19 cellular contexts compared by ENCODE assay signal in the genomic region with DNA sequence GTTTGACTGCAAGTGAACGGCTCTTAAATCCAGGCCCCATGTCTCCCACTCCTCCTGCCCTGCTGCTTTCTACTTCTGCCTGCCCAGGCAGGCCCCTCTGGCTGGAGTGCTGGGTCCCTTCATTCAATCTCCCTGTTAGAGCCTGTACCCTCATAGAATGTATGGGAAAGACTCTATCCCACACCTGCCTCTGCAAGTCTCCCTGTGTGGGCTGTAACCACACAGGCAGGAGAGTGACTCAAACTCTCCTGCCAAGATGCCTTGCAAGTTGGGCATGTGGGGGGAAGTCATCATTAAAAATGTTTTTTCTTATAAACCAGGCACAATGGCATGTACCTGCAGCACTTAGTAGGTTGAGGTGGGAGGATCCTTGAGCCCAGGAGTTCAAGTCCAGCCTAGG.
"Had no signal": no experiment of that assay in that cellular context is flagged by ENCODE, and none has a peak within 500 bp of the region (broad histone marks: within the 10 kb centered on the region; RNA-seq: fewer than 3 reads in every experiment).

No MANE protein-coding gene starts in this region.

- H3K4me3 ChIP-seq: body of pancreas, dorsolateral prefrontal cortex, thyroid gland, uterus had no signal

- FAIRE-seq: colon had no signal

- H3K27ac Mint-ChIP-seq: activated naive CD8-positive, alpha-beta T cell; endodermal cell had no signal

- H3K9me3 Mint-ChIP-seq: endodermal cell; naive thymus-derived CD8-positive, alpha-beta T cell had no signal

- H3K27ac ChIP-seq: body of pancreas, dorsolateral prefrontal cortex, neutrophil, thyroid gland, uterus had no signal

- H3K27me3 ChIP-seq: body of pancreas, dorsolateral prefrontal cortex, neutrophil, thyroid gland, uterus had no signal

- H3K4me3 Mint-ChIP-seq: activated naive CD8-positive, alpha-beta T cell; endodermal cell; naive thymus-derived CD8-positive, alpha-beta T cell had no signal

- H3K9me3 ChIP-seq: body of pancreas, neutrophil, thyroid gland, uterus had no signal

- ATAC-seq: body of pancreas; left cardiac atrium; naive thymus-derived CD8-positive, alpha-beta T cell had no signal

- H3K27me3 Mint-ChIP-seq: activated naive CD8-positive, alpha-beta T cell; naive thymus-derived CD8-positive, alpha-beta T cell had no signal

- DNase-seq: activated CD4-positive, alpha-beta T cell treated with anti-CD3 and anti-CD28 coated beads, Interleukin-2, amount 50 U/mL, for 4 hours; amygdala; body of pancreas; central memory CD4-positive, alpha-beta T cell; dorsolateral prefrontal cortex; endodermal cell; erythroblast; left cardiac atrium; mesendoderm; naive thymus-derived CD8-positive, alpha-beta T cell; stimulated activated CD4-positive, alpha-beta T cell treated with anti-CD3 and anti-CD28 coated beads, Interleukin-12 subunit alpha, Interleukin-12 subunit beta, amount 100 ng/mL, for 4 hours; stimulated activated CD4-positive, alpha-beta T cell treated with anti-CD3 and anti-CD28 coated beads, Interleukin-1b, Interleukin-23, amount 100 ng/mL, for 48 hours; stimulated activated CD8-positive, alpha-beta memory T cell treated with anti-CD3 and anti-CD28 coated beads, Interleukin-4, amount 100 ng/mL, for 48 hours; stimulated activated naive CD4-positive, alpha-beta T cell; thyroid gland; uterus had no signal

- H3K36me3 ChIP-seq: neutrophil, thyroid gland, uterus had no signal

- H3K4me1 ChIP-seq: body of pancreas, thyroid gland, uterus had no signal
